ENCODE assay signal across 10 cellular contexts in genomic region chr11:61626580-61627380, GRCh38. TPM values are rescaled to one million over a fixed set of nuclear protein-coding genes. Genes with fewer than 3 reads are reported as not detected.
A peak's percentile ranks its signal among the peaks of the same experiment; 100 is the strongest.
DNase-seq lines count a peak whose midpoint lies in the region; TF ChIP-seq lines count a peak whose summit lies in the region.
"Had no signal": no experiment of that assay in that cellular context is flagged by ENCODE, and none has a peak within 500 bp of the region (broad histone marks: within the 10 kb centered on the region; RNA-seq: fewer than 3 reads in every experiment).

No MANE protein-coding gene starts in this region.

- H4K20me1 ChIP-seq in smooth muscle cell (ENCODE audit: low read depth): no peaks in the 10 kb centered on the region

- peak; percentile 63; the same call in 1 of the 2 replicates for TF ChIP-seq EP300 in Ishikawa (IDR thresholded peaks at IDR 0.05; ENCODE audit: borderline replicate concordance)

- no peak overlapping the region for H3K4me3 Mint-ChIP-seq in brain

- H3K4me1 ChIP-seq in iPS-20b (ENCODE audit: insufficient read depth, low read length) (peaks cover 3% of the 10 kb centered on the region; the same call in 1 of the 2 replicates), smooth muscle cell (ENCODE audit: low read depth) (no peaks in the 10 kb centered on the region), A673 (ENCODE audit: insufficient read depth, low read length, poor library complexity, severe bottlenecking) (peaks cover under 1% of the 10 kb centered on the region)

- H3K27ac ChIP-seq in iPS-20b (ENCODE audit: low read length) (no peak overlapping the region), smooth muscle cell (ENCODE audit: low read depth) (peak overlapping the region; percentile 58), A673 (ENCODE audit: low read depth, low read length, poor library complexity, severe bottlenecking) (no peak overlapping the region)

- no peaks in the 10 kb centered on the region for H3K79me2 ChIP-seq in smooth muscle cell (ENCODE audit: low read depth)

- H3K4me3 ChIP-seq in iPS-20b (ENCODE audit: low read length) (no peak overlapping the region), smooth muscle cell (no peak overlapping the region), A673 (ENCODE audit: low read depth, low read length, poor library complexity, severe bottlenecking) (no peak overlapping the region)

- H3K4me1 Mint-ChIP-seq in brain: peaks cover 52% of the 10 kb centered on the region

- DNase-seq in smooth muscle cell (lab: John Stamatoyannopoulos, UW; ENCODE audit: unreplicated experiment) (no peak), A673 (ENCODE audit: low spot score) (no peak), T-helper 2 cell (no peak)
- DNase-seq in stimulated activated CD4-positive, alpha-beta T cell treated with anti-CD3 and anti-CD28 coated beads, Interleukin-4, amount 100 ng/mL, for 24 hours: no peak
- DNase-seq: amniotic stem cell, head of caudate nucleus, NCI-H82 had no signal

- no peak overlapping the region for H2AFZ ChIP-seq in smooth muscle cell (ENCODE audit: low read depth)

- peaks cover 17% of the 10 kb centered on the region for H3K27me3 Mint-ChIP-seq in brain

- no peak overlapping the region for H3K4me2 ChIP-seq in smooth muscle cell

- no peak for TF ChIP-seq CTCF in brain (conservative IDR thresholded peaks at IDR 0.05)
- TF ChIP-seq CTCF in smooth muscle cell (IDR thresholded peaks at IDR 0.05; ENCODE audit: borderline replicate concordance, insufficient read depth, poor library complexity, severe bottlenecking): no peak
- TF ChIP-seq CTCF in A673 (conservative IDR thresholded peaks at IDR 0.05; ENCODE audit: low read depth, low read length): no peak

- peak overlapping the region; percentile 33 for H3K9ac ChIP-seq in iPS-20b (ENCODE audit: low read depth, low read length)
- H3K9ac ChIP-seq in smooth muscle cell (ENCODE audit: low read depth): no peak overlapping the region

- no peaks in the 10 kb centered on the region for H3K9me3 ChIP-seq in iPS-20b (ENCODE audit: insufficient read depth, low read depth, low read length)
- no peaks in the 10 kb centered on the region for H3K9me3 ChIP-seq in smooth muscle cell (replicated peaks; ENCODE audit: low read depth)
- H3K9me3 ChIP-seq in A673 (ENCODE audit: low read depth, low read length, poor library complexity, severe bottlenecking): no peaks in the 10 kb centered on the region

- BruUV-seq in A673 (replicated peaks; lab: Mats Ljungman, UMichigan): no TSS peak

- no peaks in the 10 kb centered on the region for H3F3A ChIP-seq in smooth muscle cell (ENCODE audit: low read depth)

- POLR2A ChIA-PET in A673 (lab: Charles Lee; ENCODE audit: low non-redundant PET): no interaction called here

- H3K27ac Mint-ChIP-seq in brain: peak overlapping the region in 3 of 5 experiments; percentile 49 to 88 (median 80)

- H3K27me3 ChIP-seq in iPS-20b (ENCODE audit: insufficient read depth, low read length) (no peaks in the 10 kb centered on the region), smooth muscle cell (ENCODE audit: low read depth) (no peaks in the 10 kb centered on the region), A673 (replicated peaks; ENCODE audit: insufficient read depth, low read depth, low read length, poor library complexity) (no peaks in the 10 kb centered on the region)

- no peaks in the 10 kb centered on the region for H3K36me3 Mint-ChIP-seq in brain

- H3K36me3 ChIP-seq in iPS-20b (ENCODE audit: insufficient read depth, low read depth, low read length): no peaks in the 10 kb centered on the region
- no peaks in the 10 kb centered on the region for H3K36me3 ChIP-seq in smooth muscle cell (ENCODE audit: low read depth)
- no peaks in the 10 kb centered on the region for H3K36me3 ChIP-seq in A673 (ENCODE audit: insufficient read depth, low read length, poor library complexity, severe bottlenecking)

- intact Hi-C loops in A673 (cut with micrococcal nuclease; ENCODE audit: unreplicated experiment): loop anchor here (5.0 kb wide), 2 partner anchors 44 to 59 kb away; partner anchors contain the start of gene SYT7

- WGBS in smooth muscle cell (ENCODE audit: low lambda C conversion rate): 37% methylated on average over 9 of the region's 10 CpGs

- peak; percentile 14; the same call in 1 of the 2 replicates for TF ChIP-seq RAD21 in Ishikawa (IDR thresholded peaks at IDR 0.05; ENCODE audit: low read depth)

- CTCF ChIA-PET in A673 (lab: Charles Lee): interaction anchor here (1.0 to 1.6 kb wide), 2 partner anchors 110 to 181 kb away, joined by 5 to 6 read pairs; no protein-coding TSS in a partner anchor

- H3K9me3 Mint-ChIP-seq in brain: peaks cover 0 to 9% (median 3%) of the 10 kb centered on the region in 5 experiments

TF ChIP-seq in Ishikawa, 13 proteins besides CTCF, POLR2A, EP300 and RAD21:
- 0 out of 2 replicates have a peak, but pooled peaks have one; percentile 12 for TF ChIP-seq CREB1 (IDR thresholded peaks at IDR 0.05; ENCODE audit: low read depth)
- TF ChIP-seq TEAD4 (IDR thresholded peaks at IDR 0.05): peak; percentile 66
- TF ChIP-seq EGR1 (IDR thresholded peaks at IDR 0.05): no peak; the same call in 1 of the 2 replicates
- TF ChIP-seq TAF1 (IDR thresholded peaks at IDR 0.05; ENCODE audit: low read depth): no peak; the same call in 1 of the 2 replicates
- TF ChIP-seq TCF12 (IDR thresholded peaks at IDR 0.05; ENCODE audit: low read depth): peak; percentile 83; the same call in 1 of the 2 replicates
- peak; percentile 35; the same call in 1 of the 2 replicates for TF ChIP-seq FOXM1 (IDR thresholded peaks at IDR 0.05; ENCODE audit: borderline replicate concordance, low read depth)
- TF ChIP-seq CEBPB (IDR thresholded peaks at IDR 0.05): 0 out of 2 replicates have a peak, but pooled peaks have one; percentile 17
- peak; percentile 31; the same call in 1 of the 2 replicates for TF ChIP-seq NFIC (IDR thresholded peaks at IDR 0.05)
- TF ChIP-seq ZBTB7A (IDR thresholded peaks at IDR 0.05; ENCODE audit: low read depth): peak; percentile 52; the same call in 1 of the 2 replicates
- TF ChIP-seq MAX (IDR thresholded peaks at IDR 0.05): peak; percentile 50
- TF ChIP-seq USF1 (IDR thresholded peaks at IDR 0.05): peak; percentile 87
- no peak for TF ChIP-seq REST (IDR thresholded peaks at IDR 0.05; ENCODE audit: low read depth)
- 0 out of 2 replicates have a peak, but pooled peaks have one; percentile 28 for TF ChIP-seq YY1 (IDR thresholded peaks at IDR 0.05; ENCODE audit: low read depth)

RNA-seq across cellular contexts. Expression of gene SYT7, which starts 45.9 kb away (rescaled TPM):
- polyA plus RNA-seq in brain (ENCODE audit: insufficient read depth, low read depth, low replicate concordance) (24.6 TPM), smooth muscle cell (0.79 and 4.8 TPM in 2 replicates)
- total RNA-seq in smooth muscle cell (3.7 and 4.0 TPM in 2 replicates), A673 (2021) (1.3 and 2.0 TPM in 2 replicates)

RNA-seq across cellular contexts. Expression of gene DAGLA, which starts 53.4 kb away (rescaled TPM):
- polyA plus RNA-seq in brain (ENCODE audit: insufficient read depth, low read depth, low replicate concordance): 13.4 TPM
- 1.3 and 1.6 TPM in 2 replicates for total RNA-seq in smooth muscle cell
- 2.9 and 3.9 TPM in 2 replicates for polyA plus RNA-seq in smooth muscle cell
- 10.9 and 11.0 TPM in 2 replicates for total RNA-seq in A673 (2021)
